ENCODE assay signal across 23 cellular contexts in the genomic region with DNA sequence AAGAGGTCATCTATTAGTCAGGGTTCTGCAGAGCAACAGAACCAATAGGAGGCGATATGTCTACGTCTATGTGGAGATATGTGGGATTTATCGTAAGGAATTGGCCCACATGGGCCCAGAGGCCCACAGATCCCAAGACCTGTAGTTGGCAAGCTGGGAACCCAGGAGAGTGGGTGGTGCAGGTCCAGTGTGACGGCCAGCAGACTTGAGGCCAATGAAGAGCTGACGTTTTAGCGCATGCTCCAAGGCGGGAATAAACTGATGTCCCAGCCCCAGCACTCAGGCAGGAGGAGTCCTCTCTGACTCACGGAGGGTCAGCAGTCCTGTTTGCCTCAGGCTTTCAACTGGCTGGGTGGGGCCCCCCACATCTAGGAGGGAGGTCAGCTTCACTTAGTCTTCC.
"Had no signal": no experiment of that assay in that cellular context is flagged by ENCODE, and none has a peak within 500 bp of the region (broad histone marks: within the 10 kb centered on the region; RNA-seq: fewer than 3 reads in every experiment).

No MANE protein-coding gene starts in this region.

- H3K27ac ChIP-seq: stomach, suprapubic skin, testis, thoracic aorta, thyroid gland, tibial artery, tibial nerve, transverse colon, upper lobe of left lung, upper lobe of right lung, uterus, vagina had no signal

- DNase-seq: stimulated activated CD4-positive, alpha-beta T cell treated with anti-CD3 and anti-CD28 coated beads, Interleukin-2, amount 100 ng/mL, for 48 hours; stimulated activated CD4-positive, alpha-beta T cell treated with anti-CD3 and anti-CD28 coated beads, Interleukin-4, amount 100 ng/mL, for 1 hour; stimulated activated CD4-positive, alpha-beta T cell treated with anti-CD3 and anti-CD28 coated beads, Interleukin-4, amount 100 ng/mL, for 24 hours; stimulated activated CD4-positive, alpha-beta T cell treated with anti-CD3 and anti-CD28 coated beads, Interleukin-4, amount 100 ng/mL, for 4 hours; stimulated activated CD8-positive, alpha-beta memory T cell treated with anti-CD3 and anti-CD28 coated beads, Interleukin-4, amount 100 ng/mL, for 48 hours; stimulated activated naive B cell treated with anti-CD40 and anti-IgM and Interleukin-4, amounts not matched to agents 10 μg/mL and 1 μg/mL and 100 μg/mL, for 72 hours; stimulated activated naive CD4-positive, alpha-beta T cell; stimulated activated naive CD4-positive, alpha-beta T cell treated with Interleukin-2 at 50 U/mL for 16 hours; stimulated activated naive CD8-positive, alpha-beta T cell treated with anti-CD3 and anti-CD28 coated beads, Interleukin-15, amount 100 ng/mL, for 72 hours; stimulated activated naive CD8-positive, alpha-beta T cell treated with anti-CD3 and anti-CD28 coated beads, Interleukin-15, Interleukin-2, amounts not matched to agents 100 U/mL and 50 U/mL, for 24 hours; stomach; testis; thyroid gland; tibial artery; transverse colon; trophoblast cell; upper lobe of left lung; upper lobe of right lung; uterus had no signal

- H3K4me3 ChIP-seq: stomach, suprapubic skin, testis, thoracic aorta, thyroid gland, tibial artery, tibial nerve, transverse colon, upper lobe of left lung, upper lobe of right lung, uterus, vagina had no signal
